In the genomic region with DNA sequence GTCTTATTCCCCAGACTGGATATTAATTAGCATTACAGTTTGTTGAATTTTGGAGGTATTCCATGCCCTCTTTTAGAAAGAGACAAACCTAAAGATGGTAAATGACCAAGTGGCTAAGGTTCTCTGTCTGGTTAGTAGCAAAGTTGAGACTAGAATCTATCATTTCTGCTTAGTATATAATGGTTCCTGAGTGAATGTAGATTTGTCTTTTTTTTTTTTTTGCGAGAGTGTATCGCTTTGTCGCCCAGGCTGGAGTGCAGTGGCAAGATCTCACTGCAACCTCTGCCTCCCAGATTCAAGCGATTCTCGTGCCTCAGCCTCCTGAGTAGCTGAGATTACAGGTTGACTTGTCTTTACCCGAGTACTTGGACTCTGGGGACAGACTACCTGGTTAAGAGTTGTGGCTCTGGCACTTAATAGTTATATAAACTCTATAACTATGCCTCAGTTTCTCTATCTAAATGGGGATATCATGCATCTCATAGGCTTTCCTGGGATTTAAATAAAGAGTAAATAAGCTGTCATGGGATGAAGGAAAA, we compare ENCODE assay signal across 12 cellular contexts. TPM values are rescaled to one million over a fixed set of nuclear protein-coding genes. Genes with fewer than 3 reads are reported as not detected.
DNase-seq lines count a peak whose midpoint lies in the region; ATAC-seq and TF ChIP-seq lines count a peak whose summit lies in the region.
"Had no signal": no experiment of that assay in that cellular context is flagged by ENCODE, and none has a peak within 500 bp of the region (broad histone marks: within the 10 kb centered on the region; RNA-seq: fewer than 3 reads in every experiment).

No MANE protein-coding gene starts in this region.

- peak overlapping the region; percentile 96 for H3K4me3 ChIP-seq in left ventricle myocardium inferior
- H3K4me3 ChIP-seq in fibroblast of villous mesenchyme (ENCODE audit: low read depth, low read length), result peak overlapping the region; percentile 98

- H3K4me3 Mint-ChIP-seq in T-helper 17 cell, result peak overlapping the region; percentile 63
- H3K4me3 Mint-ChIP-seq in stimulated activated naive CD8-positive, alpha-beta T cell treated with anti-CD3 and anti-CD28 coated beads, Interleukin-15, amount 100 ng/mL, for 72 hours, result peak overlapping the region; percentile 87 to 98

- H3K36me3 ChIP-seq in left ventricle myocardium inferior, result peaks cover 2% of the 10 kb centered on the region
- H3K36me3 ChIP-seq: left lung, thoracic aorta had no signal

- peaks cover 56% of the 10 kb centered on the region for H3K4me1 ChIP-seq in left ventricle myocardium inferior

- H3K4me1 Mint-ChIP-seq in T-helper 17 cell, result peaks cover 33% of the 10 kb centered on the region
- peaks cover 55% of the 10 kb centered on the region for H3K4me1 Mint-ChIP-seq in stimulated activated naive CD8-positive, alpha-beta T cell treated with anti-CD3 and anti-CD28 coated beads, Interleukin-15, amount 100 ng/mL, for 72 hours

- H3K9me3 ChIP-seq in left ventricle myocardium inferior (replicated peaks), result no peaks in the 10 kb centered on the region
- no peaks in the 10 kb centered on the region for H3K9me3 ChIP-seq in T-helper 17 cell (ENCODE audit: control insufficient read depth, low read length, poor library complexity, severe bottlenecking)
- H3K9me3 ChIP-seq: left lung, thoracic aorta had no signal

- intact Hi-C loops in left ventricle myocardium inferior (cut with micrococcal nuclease), result no loop called here
- intact Hi-C loops in Right ventricle myocardium superior (cut with DNase I), result no loop called here

- DNase-seq in left ventricle myocardium inferior (no peak), Right ventricle myocardium superior (no peak), T-helper 17 cell (no peak), fibroblast of villous mesenchyme (ENCODE audit: low read depth) (no peak), NCI-H1092 (lab: John Stamatoyannopoulos, UW) (no peak), ureter (ENCODE audit: low spot score) (no peak), glomerular visceral epithelial cell (ENCODE audit: extremely low spot score) (no peak)
- no peak for DNase-seq in stimulated activated naive CD8-positive, alpha-beta T cell treated with anti-CD3 and anti-CD28 coated beads, Interleukin-15, amount 100 ng/mL, for 72 hours
- DNase-seq: left lung, NCI-H1105 treated with DMSO at 0.1 percent for 48 hours, SHP77 treated with DMSO at 0.1 percent for 48 hours had no signal

- no peak for TF ChIP-seq CTCF in left ventricle myocardium inferior (IDR thresholded peaks at IDR 0.05; ENCODE audit: borderline replicate concordance)
- TF ChIP-seq CTCF in fibroblast of villous mesenchyme (IDR thresholded peaks at IDR 0.05; ENCODE audit: insufficient read depth, low read depth, low read length), result no peak

- no peak overlapping the region for H3K27ac ChIP-seq in left ventricle myocardium inferior (replicated peaks)
- H3K27ac ChIP-seq: left lung, thoracic aorta had no signal

- H3K9me3 Mint-ChIP-seq in stimulated activated naive CD8-positive, alpha-beta T cell treated with anti-CD3 and anti-CD28 coated beads, Interleukin-15, amount 100 ng/mL, for 72 hours, result no peaks in the 10 kb centered on the region

- H3K27ac Mint-ChIP-seq in T-helper 17 cell, result peak overlapping the region; percentile 90
- peak overlapping the region in 1 of 2 donors; percentile 40 for H3K27ac Mint-ChIP-seq in stimulated activated naive CD8-positive, alpha-beta T cell treated with anti-CD3 and anti-CD28 coated beads, Interleukin-15, amount 100 ng/mL, for 72 hours

- H3K27me3 ChIP-seq in left ventricle myocardium inferior (ENCODE audit: low read depth), result no peaks in the 10 kb centered on the region
- H3K27me3 ChIP-seq: left lung had no signal

- no peaks in the 10 kb centered on the region for H3K27me3 Mint-ChIP-seq in T-helper 17 cell
- H3K27me3 Mint-ChIP-seq in stimulated activated naive CD8-positive, alpha-beta T cell treated with anti-CD3 and anti-CD28 coated beads, Interleukin-15, amount 100 ng/mL, for 72 hours, result no peaks in the 10 kb centered on the region

- ATAC-seq in Right ventricle myocardium superior (ENCODE audit: poor library complexity), result no peak
- no peak for ATAC-seq in T-helper 17 cell
- ATAC-seq in stimulated activated naive CD8-positive, alpha-beta T cell treated with anti-CD3 and anti-CD28 coated beads, Interleukin-15, amount 100 ng/mL, for 72 hours, result no peak
- ATAC-seq: left lung had no signal

- H3K36me3 Mint-ChIP-seq in T-helper 17 cell (ENCODE audit: low read depth), result no peaks in the 10 kb centered on the region

RNA-seq across cellular contexts. Expression of a gene that starts 2.7 kb away (rescaled TPM):
- 6.5 TPM for total RNA-seq in left ventricle myocardium inferior
- 7.0 TPM for total RNA-seq in Right ventricle myocardium superior
- total RNA-seq in T-helper 17 cell, result 10 to 100 TPM; 38.3 to 41.5 TPM
- 14.8 and 24.2 TPM in 2 replicates for total RNA-seq in fibroblast of villous mesenchyme
- total RNA-seq in ureter, result 34.9 TPM

RNA-seq across cellular contexts. Expression of a gene that starts 50.4 kb away (rescaled TPM):
- total RNA-seq in left ventricle myocardium inferior (13.2 TPM), Right ventricle myocardium superior (13.4 TPM), T-helper 17 cell (10 to 100 TPM; 13.8 to 17.7 TPM), fibroblast of villous mesenchyme (11.0 and 16.4 TPM in 2 replicates), ureter (12.3 TPM)
